1 cellular context compared by ENCODE assay signal in genomic region chr10:18759575-18759974, GRCh38.
TF ChIP-seq lines count a peak whose summit lies in the region.

No MANE protein-coding gene starts in this region.

TF ChIP-seq in GM23338, 12 proteins besides CTCF, POLR2A, EP300 and RAD21 (continued from another document):
- no peak for TF ChIP-seq REST (IDR thresholded peaks at IDR 0.05; ENCODE audit: unreplicated experiment)
- TF ChIP-seq STAT1 (IDR thresholded peaks at IDR 0.05; ENCODE audit: unreplicated experiment): no peak
- TF ChIP-seq NANOG (IDR thresholded peaks at IDR 0.05; ENCODE audit: borderline replicate concordance): no peak
- TF ChIP-seq CREB1 (CRISPR knock-in tag; IDR thresholded peaks at IDR 0.05; ENCODE audit: low read depth): no peak
- TF ChIP-seq ZNF331 (CRISPR knock-in tag; IDR thresholded peaks at IDR 0.05; ENCODE audit: low read depth): no peak
- TF ChIP-seq ZNF114 (CRISPR knock-in tag; IDR thresholded peaks at IDR 0.05): no peak
- no peak for TF ChIP-seq ETS1 (IDR thresholded peaks at IDR 0.05)
